Comparison of ENCODE assay signal across 29 cellular contexts in the genomic region with DNA sequence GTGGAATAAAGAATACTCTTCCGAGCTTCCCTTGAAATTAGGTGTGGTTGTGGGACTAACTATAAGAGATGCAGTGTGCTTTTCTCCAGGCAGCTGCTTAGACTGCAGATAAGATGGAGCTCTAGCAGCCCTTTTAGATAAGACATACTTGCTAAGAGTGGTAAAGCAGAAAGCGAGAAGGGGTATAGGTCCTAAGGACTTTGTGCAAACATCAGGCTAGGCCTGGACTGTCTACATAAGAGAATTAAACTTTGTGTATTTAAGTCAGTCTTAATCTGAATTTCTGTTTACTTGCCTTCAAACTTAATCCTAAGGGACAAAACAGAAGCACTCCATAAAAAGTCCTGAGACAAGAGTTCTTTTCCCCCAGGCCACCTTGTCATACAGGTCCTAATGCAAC.
"Had no signal": no experiment of that assay in that cellular context is flagged by ENCODE, and none has a peak within 500 bp of the region (broad histone marks: within the 10 kb centered on the region; RNA-seq: fewer than 3 reads in every experiment).

No MANE protein-coding gene starts in this region.

- H3K4me1 ChIP-seq: parathyroid adenoma, psoas muscle, sigmoid colon, thyroid gland, tibial nerve, upper lobe of left lung, vagina had no signal

- H3K4me3 ChIP-seq: ovary, psoas muscle, right lobe of liver, sigmoid colon, stomach, thoracic aorta, thyroid gland, tibial nerve, upper lobe of left lung, vagina had no signal

- H3K9me3 Mint-ChIP-seq: natural killer cell treated with Interleukin-12 subunit alpha and Interleukin-12 subunit beta and Interleukin-15 and Interleukin-18, amount 100 ng/mL, for 72 hours; neural crest cell had no signal

- H3K4me3 Mint-ChIP-seq: natural killer cell treated with Interleukin-12 subunit alpha and Interleukin-12 subunit beta and Interleukin-15 and Interleukin-18, amount 100 ng/mL, for 72 hours; nephron progenitor cell; neural crest cell; stimulated activated effector memory CD8-positive, alpha-beta T cell treated with anti-CD3 and anti-CD28 coated beads, Interleukin-12 subunit alpha, Interleukin-12 subunit beta, amount 100 ng/mL, for 72 hours; stimulated activated naive B cell treated with anti-CD40 and anti-IgM and Interleukin-4, amounts not matched to agents 10 μg/mL and 1 μg/mL and 100 μg/mL, for 72 hours; stimulated activated naive CD8-positive, alpha-beta T cell treated with anti-CD3 and anti-CD28 coated beads, Interleukin-15, Interleukin-2, amounts not matched to agents 100 ng/mL and 50 ng/mL, for 24 hours had no signal

- H3K36me3 ChIP-seq: neutrophil, ovary, right lobe of liver, sigmoid colon, thoracic aorta, thyroid gland, tibial nerve, upper lobe of left lung, vagina had no signal

- H3K9me3 ChIP-seq: neutrophil, ovary, psoas muscle, right lobe of liver, sigmoid colon, stomach, thoracic aorta, thyroid gland, tibial nerve, upper lobe of left lung, vagina had no signal

- H3K9ac ChIP-seq: parathyroid adenoma had no signal

- H3K27ac ChIP-seq: neutrophil, ovary, parathyroid adenoma, psoas muscle, right lobe of liver, sigmoid colon, stomach, thoracic aorta, thyroid gland, tibial nerve, upper lobe of left lung, vagina had no signal

- DNase-seq: nephron progenitor cell; nucleus accumbens; ovary; posterior cingulate gyrus; psoas muscle; right cardiac atrium; right lobe of liver; sigmoid colon; small intestine; stimulated activated CD4-positive, alpha-beta T cell treated with anti-CD3 and anti-CD28 coated beads, Interleukin-15, amount 100 ng/mL, for 24 hours; stimulated activated CD4-positive, alpha-beta T cell treated with anti-CD3 and anti-CD28 coated beads, Interleukin-2, amount 100 ng/mL, for 24 hours; stimulated activated CD4-positive, alpha-beta T cell treated with anti-CD3 and anti-CD28 coated beads, Interleukin-2, amount 100 ng/mL, for 48 hours; stimulated activated CD4-positive, alpha-beta T cell treated with anti-CD3 and anti-CD28 coated beads, Interleukin-4, amount 100 ng/mL, for 24 hours; stimulated activated naive B cell treated with anti-CD40 and anti-IgM and Interleukin-4, amounts not matched to agents 10 μg/mL and 1 μg/mL and 100 μg/mL, for 72 hours; stimulated activated naive CD4-positive, alpha-beta T cell treated with Interleukin-2 at 50 U/mL for 16 hours; stomach; thyroid gland; trophoblast cell; upper lobe of left lung had no signal

- H3K4me1 Mint-ChIP-seq: nephron progenitor cell; neural crest cell; stimulated activated effector memory CD8-positive, alpha-beta T cell treated with anti-CD3 and anti-CD28 coated beads, Interleukin-12 subunit alpha, Interleukin-12 subunit beta, amount 100 ng/mL, for 72 hours; stimulated activated naive B cell treated with anti-CD40 and anti-IgM and Interleukin-4, amounts not matched to agents 10 μg/mL and 1 μg/mL and 100 μg/mL, for 72 hours had no signal

- H3K27me3 ChIP-seq: neutrophil, ovary, right lobe of liver, sigmoid colon, stomach, thyroid gland, tibial nerve, upper lobe of left lung, vagina had no signal

- H3K27me3 Mint-ChIP-seq: natural killer cell treated with Interleukin-12 subunit alpha and Interleukin-12 subunit beta and Interleukin-15 and Interleukin-18, amount 100 ng/mL, for 72 hours; progenitor cell of endocrine pancreas; stimulated activated naive B cell treated with anti-CD40 and anti-IgM and Interleukin-4, amounts not matched to agents 10 μg/mL and 1 μg/mL and 100 μg/mL, for 72 hours; stimulated activated naive CD8-positive, alpha-beta T cell treated with anti-CD3 and anti-CD28 coated beads, Interleukin-15, Interleukin-2, amounts not matched to agents 100 ng/mL and 50 ng/mL, for 24 hours had no signal

- ATAC-seq: psoas muscle; right cardiac atrium; right lobe of liver; stimulated activated effector memory CD8-positive, alpha-beta T cell treated with anti-CD3 and anti-CD28 coated beads, Interleukin-12 subunit alpha, Interleukin-12 subunit beta, amount 100 ng/mL, for 72 hours; stimulated activated naive B cell treated with anti-CD40 and anti-IgM and Interleukin-4, amounts not matched to agents 10 μg/mL and 1 μg/mL and 100 μg/mL, for 72 hours had no signal

- H3K27ac Mint-ChIP-seq: natural killer cell treated with Interleukin-12 subunit alpha and Interleukin-12 subunit beta and Interleukin-15 and Interleukin-18, amount 100 ng/mL, for 72 hours; nephron progenitor cell; progenitor cell of endocrine pancreas; stimulated activated effector memory CD8-positive, alpha-beta T cell treated with anti-CD3 and anti-CD28 coated beads, Interleukin-12 subunit alpha, Interleukin-12 subunit beta, amount 100 ng/mL, for 72 hours; stimulated activated naive B cell treated with anti-CD40 and anti-IgM and Interleukin-4, amounts not matched to agents 10 μg/mL and 1 μg/mL and 100 μg/mL, for 72 hours; stimulated activated naive CD8-positive, alpha-beta T cell treated with anti-CD3 and anti-CD28 coated beads, Interleukin-15, Interleukin-2, amounts not matched to agents 100 ng/mL and 50 ng/mL, for 24 hours had no signal

- H3K36me3 Mint-ChIP-seq: natural killer cell treated with Interleukin-12 subunit alpha and Interleukin-12 subunit beta and Interleukin-15 and Interleukin-18, amount 100 ng/mL, for 72 hours; stimulated activated effector memory CD8-positive, alpha-beta T cell treated with anti-CD3 and anti-CD28 coated beads, Interleukin-12 subunit alpha, Interleukin-12 subunit beta, amount 100 ng/mL, for 72 hours had no signal
